29 cellular contexts compared by ENCODE assay signal in the genomic region with DNA sequence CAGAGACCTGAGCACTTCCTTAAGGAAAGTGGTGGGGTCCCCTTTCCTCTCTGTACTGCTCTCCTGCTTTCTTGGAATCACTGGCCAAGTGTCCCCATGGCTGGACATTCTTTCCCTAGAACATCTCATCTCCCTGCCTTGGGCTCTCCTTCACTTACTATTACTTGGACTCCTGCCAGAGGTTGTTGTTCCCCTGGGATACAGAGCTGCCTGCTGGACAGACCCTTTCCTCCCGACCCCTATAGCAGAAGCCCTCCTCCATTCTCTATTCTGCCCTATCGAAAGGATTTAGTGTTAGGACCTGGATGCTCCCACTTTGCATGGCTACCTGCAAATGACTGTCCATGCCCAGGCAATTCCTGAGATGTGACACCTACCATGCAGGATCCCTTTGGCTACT.
"Had no signal": no experiment of that assay in that cellular context is flagged by ENCODE, and none has a peak within 500 bp of the region (broad histone marks: within the 10 kb centered on the region; RNA-seq: fewer than 3 reads in every experiment).

No MANE protein-coding gene starts in this region.

- H3K27ac ChIP-seq: brain microvascular endothelial cell, epithelial cell of prostate, WERI-Rb-1 had no signal

- DNase-seq: activated B cell treated with CpG ODN at 0.5 μM for 24 hours; activated CD4-positive, alpha-beta memory T cell treated with anti-CD3 and anti-CD28 coated beads for 36 hours; activated CD4-positive, alpha-beta T cell treated with anti-CD3 and anti-CD28 coated beads for 48 hours; activated CD8-positive, alpha-beta T cell treated with anti-CD3 and anti-CD28 coated beads, Interleukin-2, amount 10 ng/mL, durations not matched to agents 7 days and 5 days; activated effector memory CD4-positive, alpha-beta T cell treated with Interleukin-2 at 50 U/mL for 16 hours; activated gamma-delta T cell treated with Interleukin-2 at 50 U/mL for 16 hours; activated naive CD4-positive, alpha-beta T cell treated with anti-CD3 and anti-CD28 coated beads, Interleukin-2, amount 50 U/mL, for 16 hours; activated naive CD4-positive, alpha-beta T cell treated with Interleukin-2 at 50 U/mL for 16 hours; activated T-cell treated with anti-CD3 and anti-CD28 coated beads, Interleukin-2, amount 50 U/mL, for 4 hours; amniotic stem cell; anterior cingulate cortex; brain microvascular endothelial cell; caudate nucleus; effector CD8-positive, alpha-beta T cell; foreskin fibroblast; head of caudate nucleus; SW 1271; T-cell; T1000; WERI-Rb-1 had no signal

- H3K36me3 Mint-ChIP-seq: activated CD4-positive, alpha-beta memory T cell treated with anti-CD3 and anti-CD28 coated beads for 36 hours; activated naive CD8-positive, alpha-beta T cell; T-cell had no signal

- H3K27ac Mint-ChIP-seq: activated B cell treated with CpG ODN at 0.5 μM for 24 hours; activated CD4-positive, alpha-beta memory T cell treated with anti-CD3 and anti-CD28 coated beads for 36 hours; activated CD8-positive, alpha-beta T cell treated with anti-CD3 and anti-CD28 coated beads, Interleukin-2, amount 10 ng/mL, durations not matched to agents 7 days and 5 days; activated naive CD8-positive, alpha-beta T cell; activated T-helper 17 cell treated with anti-CD3 and anti-CD28 coated beads, Interleukin-2, amount 50 U/mL, for 72 hours; T-cell; T-helper 1 cell treated with Interleukin-12 subunit alpha and Interleukin-12 subunit beta and Interleukin-4 antibody, amounts not matched to agents 30 μg/mL and 1 μg/mL, for 36 hours had no signal

- H3K4me1 Mint-ChIP-seq: activated B cell treated with CpG ODN at 0.5 μM for 24 hours; activated T-helper 17 cell treated with anti-CD3 and anti-CD28 coated beads, Interleukin-2, amount 50 U/mL, for 72 hours; T-cell had no signal

- H3K9me3 Mint-ChIP-seq: activated B cell treated with CpG ODN at 0.5 μM for 24 hours; activated CD4-positive, alpha-beta memory T cell treated with anti-CD3 and anti-CD28 coated beads for 36 hours; activated T-cell treated with anti-CD3 and anti-CD28 coated beads, Interleukin-2, amount 50 U/mL, for 4 hours; activated T-helper 17 cell treated with anti-CD3 and anti-CD28 coated beads, Interleukin-2, amount 50 U/mL, for 72 hours; T-cell; T-helper 1 cell treated with Interleukin-12 subunit alpha and Interleukin-12 subunit beta and Interleukin-4 antibody, amounts not matched to agents 30 μg/mL and 1 μg/mL, for 36 hours had no signal

- H3K36me3 ChIP-seq: brain microvascular endothelial cell, WERI-Rb-1 had no signal

- ATAC-seq: activated CD4-positive, CD25-positive, alpha-beta regulatory T cell treated with anti-CD3 and anti-CD28 coated beads, Interleukin-2, amount 50 U/mL, for 24 hours; activated CD8-positive, alpha-beta T cell treated with anti-CD3 and anti-CD28 coated beads, Interleukin-2, amount 10 ng/mL, durations not matched to agents 7 days and 5 days; activated T-cell treated with anti-CD3 and anti-CD28 coated beads, Interleukin-2, amount 50 U/mL, for 4 hours; activated T-helper 17 cell treated with anti-CD3 and anti-CD28 coated beads, Interleukin-2, amount 50 U/mL, for 72 hours; T-cell had no signal

- H3K27me3 ChIP-seq: brain microvascular endothelial cell had no signal

- H3K4me3 Mint-ChIP-seq: activated B cell treated with CpG ODN at 0.5 μM for 24 hours; activated CD4-positive, alpha-beta memory T cell treated with anti-CD3 and anti-CD28 coated beads for 36 hours; activated CD8-positive, alpha-beta T cell treated with anti-CD3 and anti-CD28 coated beads, Interleukin-2, amount 10 ng/mL, durations not matched to agents 7 days and 5 days; activated naive CD8-positive, alpha-beta T cell; activated T-cell treated with anti-CD3 and anti-CD28 coated beads, Interleukin-2, amount 50 U/mL, for 4 hours; activated T-helper 17 cell treated with anti-CD3 and anti-CD28 coated beads, Interleukin-2, amount 50 U/mL, for 72 hours; T-cell; T-helper 1 cell treated with Interleukin-12 subunit alpha and Interleukin-12 subunit beta and Interleukin-4 antibody, amounts not matched to agents 30 μg/mL and 1 μg/mL, for 36 hours had no signal

- FAIRE-seq: astrocyte, colon, endometrium, endothelial cell of umbilical vein had no signal
